ENCODE assay signal across 23 cellular contexts in genomic region chr3:2771193-2771592, GRCh38.
DNase-seq lines count a peak whose midpoint lies in the region; ATAC-seq lines count a peak whose summit lies in the region.
"Had no signal": no experiment of that assay in that cellular context is flagged by ENCODE, and none has a peak within 500 bp of the region (broad histone marks: within the 10 kb centered on the region; RNA-seq: fewer than 3 reads in every experiment).

No MANE protein-coding gene starts in this region.

- ATAC-seq in GM18498 (IDR thresholded peaks at IDR 0.05; ENCODE audit: unreplicated experiment) (peak; percentile 79), GM19395 (IDR thresholded peaks at IDR 0.05; ENCODE audit: unreplicated experiment) (peak; percentile 74), HG02678 (IDR thresholded peaks at IDR 0.05; ENCODE audit: unreplicated experiment) (peak; percentile 46), HG03442 (IDR thresholded peaks at IDR 0.05; ENCODE audit: unreplicated experiment) (peak; percentile 85)
- ATAC-seq: activated naive CD4-positive, alpha-beta T cell treated with anti-CD3 and anti-CD28 coated beads, Interleukin-2, amount 50 U/mL, for 72 hours; body of pancreas; lower lobe of right lung had no signal

- DNase-seq in Kasumi-1 (lab: John Stamatoyannopoulos, UW) (no peak), DMS79 treated with DMSO at 0.1 percent for 48 hours (lab: John Stamatoyannopoulos, UW) (no peak), NCI-H774 (lab: John Stamatoyannopoulos, UW) (no peak)
- DNase-seq in effector CD4-positive, alpha-beta T cell: no peak
- DNase-seq: 8988T; activated CD4-positive, alpha-beta memory T cell treated with anti-CD3 and anti-CD28 coated beads for 36 hours; activated T-cell treated with anti-CD3 and anti-CD28 coated beads, Interleukin-2, amount 50 U/mL, for 24 hours; body of pancreas; GF-D8; immature natural killer cell; Karpas-422; lower lobe of right lung; NCI-H1436 treated with DMSO at 0.1 percent for 48 hours; NCI-H2227 treated with DMSO at 0.1 percent for 48 hours; posterior cingulate gyrus; Right ventricle myocardium superior; stimulated activated CD4-positive, alpha-beta T cell treated with anti-CD3 and anti-CD28 coated beads, Interleukin-4, amount 100 ng/mL, for 4 hours; T-helper 1 cell had no signal
